In the genomic region with DNA sequence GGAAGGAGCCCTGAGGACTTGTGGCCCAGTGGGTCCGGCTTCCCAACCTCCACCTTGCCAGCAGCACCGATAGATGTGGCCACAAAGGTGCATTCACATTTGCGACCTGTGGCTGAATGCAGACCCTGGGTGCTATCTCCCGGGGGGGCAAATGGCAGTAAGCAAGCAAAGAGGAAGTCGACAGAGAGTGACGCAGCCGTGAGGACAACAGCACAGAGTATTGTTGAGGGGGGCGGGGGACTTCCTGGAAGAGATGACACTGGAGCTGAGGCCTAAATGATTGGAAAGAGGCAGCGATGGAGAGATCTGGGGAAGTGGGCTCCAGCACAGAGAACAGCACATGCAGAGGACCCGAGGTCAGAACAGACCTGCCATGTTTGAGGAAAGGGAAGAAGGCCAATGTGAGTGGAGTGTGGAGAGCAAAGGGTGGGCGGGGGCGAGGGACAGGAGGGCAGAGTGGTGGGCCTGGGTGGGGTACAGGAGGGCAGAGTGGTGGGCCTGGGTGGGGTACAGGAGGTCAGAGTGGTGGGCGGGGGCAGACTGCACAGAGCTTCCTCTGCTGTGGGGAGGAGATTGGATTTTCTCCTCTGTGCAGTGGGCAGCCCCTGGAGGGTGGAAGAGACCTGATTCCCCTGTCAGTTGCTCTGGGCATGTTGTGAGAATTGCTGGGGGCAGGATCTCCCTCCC, we compare ENCODE assay signal across 22 cellular contexts. TPM values are rescaled to one million over a fixed set of nuclear protein-coding genes. Genes with fewer than 3 reads are reported as not detected.
DNase-seq lines count a peak whose midpoint lies in the region; ATAC-seq, FAIRE-seq and TF ChIP-seq lines count a peak whose summit lies in the region.
"Had no signal": no experiment of that assay in that cellular context is flagged by ENCODE, and none has a peak within 500 bp of the region (broad histone marks: within the 10 kb centered on the region; RNA-seq: fewer than 3 reads in every experiment).

No MANE protein-coding gene starts in this region.

- no peak overlapping the region for H3K23ac ChIP-seq in neuronal stem cell (ENCODE audit: low read depth, low read length, poor library complexity)

- H3K27me3 ChIP-seq in right cardiac atrium (ENCODE audit: control insufficient read depth, insufficient read depth): no peaks in the 10 kb centered on the region
- no peaks in the 10 kb centered on the region for H3K27me3 ChIP-seq in brain microvascular endothelial cell (replicated peaks)
- no peaks in the 10 kb centered on the region for H3K27me3 ChIP-seq in neuronal stem cell (ENCODE audit: control insufficient read depth in 3 of 3, insufficient read depth in 3 of 3, low read depth in 1 of 3, low read length in 3 of 3)
- no peaks in the 10 kb centered on the region for H3K27me3 ChIP-seq in small intestine (ENCODE audit: control insufficient read depth in 2 of 2, insufficient read depth in 2 of 2, low read length in 2 of 2)
- H3K27me3 ChIP-seq: esophagus muscularis mucosa had no signal

- H2BK5ac ChIP-seq in neuronal stem cell (ENCODE audit: low read length): no peak overlapping the region

- in situ Hi-C loops in brain microvascular endothelial cell (cut with HindIII; ENCODE audit: low pct_ligation_motif_present, low sequenced_read_pairs): no loop called here

- no peak overlapping the region for H3K14ac ChIP-seq in neuronal stem cell (ENCODE audit: low read length)

- intact Hi-C loops in right cardiac atrium (cut with DNase I) (no loop called here), left cardiac atrium (cut with DNase I) (no loop called here)

- H3K4ac ChIP-seq in neuronal stem cell (ENCODE audit: low read length): no peak overlapping the region

- H2BK12ac ChIP-seq in neuronal stem cell (ENCODE audit: low read length): no peak overlapping the region

- no peak overlapping the region for H2AFZ ChIP-seq in neuronal stem cell (ENCODE audit: low read length)

- H3K18ac ChIP-seq in neuronal stem cell (ENCODE audit: low read length): no peak overlapping the region

- no peak overlapping the region for H3K9ac ChIP-seq in neuronal stem cell (ENCODE audit: low read depth, low read length, poor library complexity)

- no peaks in the 10 kb centered on the region for H3K36me3 ChIP-seq in brain microvascular endothelial cell (replicated peaks)
- no peaks in the 10 kb centered on the region for H3K36me3 ChIP-seq in neuronal stem cell (replicated peaks in 1 of 2; ENCODE audit: control insufficient read depth in 2 of 2, insufficient read depth in 2 of 2, low read length in 2 of 2)
- no peaks in the 10 kb centered on the region for H3K36me3 ChIP-seq in small intestine (ENCODE audit: control insufficient read depth in 2 of 2, insufficient read depth in 2 of 2, low read length in 2 of 2)
- H3K36me3 ChIP-seq: esophagus muscularis mucosa had no signal

- H3K79me1 ChIP-seq in neuronal stem cell (ENCODE audit: low read depth, low read length): no peaks in the 10 kb centered on the region

- H3K4me3 ChIP-seq in right cardiac atrium (ENCODE audit: low read length) (no peak overlapping the region), brain microvascular endothelial cell (ENCODE audit: low read depth, low read length) (no peak overlapping the region), neuronal stem cell (ENCODE audit: low read length in 2 of 2) (no peak overlapping the region), small intestine (ENCODE audit: low read depth in 1 of 2, low read length in 2 of 2) (no peak overlapping the region)
- H3K4me3 ChIP-seq: esophagus muscularis mucosa, GM12878 had no signal

- no peak overlapping the region for H3K4me2 ChIP-seq in neuronal stem cell (ENCODE audit: insufficient read depth, low read length, poor library complexity, severe bottlenecking)

- H2BK120ac ChIP-seq in neuronal stem cell (ENCODE audit: low read depth, low read length): no peak overlapping the region

- H3K4me1 ChIP-seq in right cardiac atrium (ENCODE audit: control insufficient read depth, insufficient read depth, low read length) (peaks cover 2% of the 10 kb centered on the region), neuronal stem cell (ENCODE audit: control insufficient read depth in 2 of 2, insufficient read depth in 1 of 2, low read depth in 1 of 2, low read length in 2 of 2) (no peaks in the 10 kb centered on the region), small intestine (ENCODE audit: control insufficient read depth in 2 of 2, insufficient read depth in 1 of 2, low read depth in 1 of 2, low read length in 1 of 2) (no peaks in the 10 kb centered on the region)

- H4K91ac ChIP-seq in neuronal stem cell (ENCODE audit: low read depth, low read length, poor library complexity): no peak overlapping the region

- no peak for TF ChIP-seq CTCF in brain microvascular endothelial cell (IDR thresholded peaks at IDR 0.05; ENCODE audit: low read depth, low read length, missing control alignments)

- H3K9me3 ChIP-seq in right cardiac atrium (ENCODE audit: control insufficient read depth, low read length) (no peaks in the 10 kb centered on the region), neuronal stem cell (replicated peaks in 1 of 2; ENCODE audit: control insufficient read depth in 2 of 2, insufficient read depth in 1 of 2, low read depth in 1 of 2, low read length in 2 of 2) (peaks cover 0 to 2% of the 10 kb centered on the region in 2 donors), small intestine (ENCODE audit: control insufficient read depth, low read depth) (no peaks in the 10 kb centered on the region)

- H3K27ac ChIP-seq in right cardiac atrium (ENCODE audit: low read length): no peak overlapping the region
- peak overlapping the region; percentile 95 for H3K27ac ChIP-seq in brain microvascular endothelial cell
- no peak overlapping the region for H3K27ac ChIP-seq in neuronal stem cell (replicated peaks; ENCODE audit: low read length)
- H3K27ac ChIP-seq in small intestine (ENCODE audit: low read depth in 1 of 2, low read length in 1 of 2): no peak overlapping the region
- H3K27ac ChIP-seq: esophagus muscularis mucosa, VCaP had no signal

- 70% methylated on average over 13 of the region's 13 CpGs for WGBS in right cardiac atrium
- no CpG with 5 or more reads among the region's 13 CpGs for WGBS in neuronal stem cell (ENCODE audit: extremely low coverage in 2 of 2, insufficient read length in 2 of 2, insufficient replicate concordance in 1 of 2), 2 donors
- 74 to 82% (median 81%) methylated on average over 12 to 13 of the region's 13 CpGs for WGBS in small intestine, 3 donors

- H2BK15ac ChIP-seq in neuronal stem cell (ENCODE audit: low read length): no peak overlapping the region

- no peak for FAIRE-seq in small intestine (lab: Jason Lieb, UNC)
- FAIRE-seq: GM12878 had no signal

- DNase-seq in right cardiac atrium (peak in 2 of 3 donors; percentile 33 to 41), left cardiac atrium (no peak), brain microvascular endothelial cell (peak; percentile 37), neuronal stem cell (ENCODE audit: low spot score) (no peak), NK-92 (lab: John Stamatoyannopoulos, UW; ENCODE audit: unreplicated experiment) (no peak), small intestine (no peak)
- DNase-seq: activated CD4-positive, alpha-beta T cell treated with anti-CD3 and anti-CD28 coated beads, Interleukin-2, amount 50 U/mL, for 4 hours; amygdala; DMS 273 treated with DMSO at 0.1 percent for 48 hours; effector CD4-positive, alpha-beta T cell; GF-D8; KG1; NCI-H1092 treated with DMSO at 0.1 percent for 48 hours; NCI-H524; stimulated activated CD4-positive, alpha-beta T cell treated with anti-CD3 and anti-CD28 coated beads, Interleukin-2, amount 100 ng/mL, for 24 hours; stimulated activated naive CD8-positive, alpha-beta T cell treated with anti-CD3 and anti-CD28 coated beads, Interleukin-15, Interleukin-2, amounts not matched to agents 100 U/mL and 50 U/mL, for 24 hours; T-cell had no signal

- no peak overlapping the region for H4K8ac ChIP-seq in neuronal stem cell (ENCODE audit: low read depth, low read length)

- ATAC-seq in right cardiac atrium (no peak), left cardiac atrium (no peak), HG03135 (IDR thresholded peaks at IDR 0.05; ENCODE audit: unreplicated experiment) (no peak), GM18870 (IDR thresholded peaks at IDR 0.05; ENCODE audit: unreplicated experiment) (no peak)
- ATAC-seq: GM12878; stimulated activated naive CD8-positive, alpha-beta T cell treated with anti-CD3 and anti-CD28 coated beads, Interleukin-15, Interleukin-2, amounts not matched to agents 100 U/mL and 50 U/mL, for 24 hours; T-cell had no signal

- peak overlapping the region; percentile 11 for H2AK5ac ChIP-seq in neuronal stem cell (ENCODE audit: low read depth, low read length)

RNA-seq across cellular contexts. Expression of a gene that starts 42.6 kb away (rescaled TPM):
- total RNA-seq in right cardiac atrium (10 to 100 TPM; 11.9 to 23.2 (median 18.0) TPM), left cardiac atrium (10 to 100 TPM; 15.0 to 22.7 TPM)
- polyA plus RNA-seq in right cardiac atrium (7.0 TPM), small intestine (1 to 10 TPM in 2 of 3 donors, under 1 TPM in 1; 0.22 to 6.3 (median 1.4) TPM)
- 5.3 TPM for polyA plus RNA-seq in neuronal stem cell (2013, experiment 1 of 2)
- 5.7 TPM for polyA plus RNA-seq in neuronal stem cell (2013, experiment 2 of 2)

Comparison
In these comparisons a context has a peak if more than half of its experiments do, and no peak if none do; other contexts are left out.
1. DNase-seq: peak in right cardiac atrium (2 of 3) and brain microvascular endothelial cell (single experiment); none in left cardiac atrium (single experiment), neuronal stem cell (single experiment), NK-92 (single experiment) and small intestine (single experiment).